ENCODE assay signal across 12 cellular contexts in the genomic region with DNA sequence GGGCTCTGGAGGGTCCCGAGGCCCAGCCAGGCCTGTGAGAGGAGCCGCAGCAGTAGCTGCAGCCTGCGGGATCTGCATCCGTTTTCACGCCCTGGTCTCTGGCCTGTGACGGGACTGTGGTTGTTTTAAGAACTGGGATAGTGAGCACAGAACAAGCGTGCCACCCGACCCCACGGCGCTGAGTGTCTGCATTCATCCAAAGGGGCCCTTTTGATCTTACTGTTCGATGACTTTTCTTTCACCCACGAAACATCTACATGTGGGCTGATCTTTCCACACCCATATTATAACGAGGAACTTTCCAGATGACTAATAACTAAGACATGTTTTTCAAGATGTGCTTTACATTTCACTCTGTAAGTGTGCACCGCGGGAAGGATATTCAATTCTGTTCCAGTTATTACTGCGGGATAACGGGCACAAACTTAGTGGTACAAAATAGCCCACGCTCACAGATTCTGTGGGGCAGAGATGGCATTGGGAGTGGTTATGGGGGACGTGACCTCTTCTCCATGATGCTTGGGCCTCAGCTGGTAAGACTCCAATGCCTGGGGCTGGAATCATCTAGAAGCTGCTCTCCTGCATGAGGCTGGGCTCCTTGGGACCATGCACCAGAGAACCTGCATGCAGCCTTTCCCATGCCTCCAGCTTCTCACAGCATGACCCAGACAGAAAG.
A peak's percentile ranks its signal among the peaks of the same experiment; 100 is the strongest.
DNase-seq lines count a peak whose midpoint lies in the region; ATAC-seq and TF ChIP-seq lines count a peak whose summit lies in the region.
"Had no signal": no experiment of that assay in that cellular context is flagged by ENCODE, and none has a peak within 500 bp of the region (broad histone marks: within the 10 kb centered on the region; RNA-seq: fewer than 3 reads in every experiment).

No MANE protein-coding gene starts in this region.

- H3K4me2 ChIP-seq in BLaER1 treated with 17β-estradiol and CSF1 and Interleukin-3, amounts not matched to agents 10 nM and 100 nM: peak overlapping the region; percentile 27 to 91 (median 69); a peak in 21 of 22 replicates
- H3K4me2 ChIP-seq in MM.1S (ENCODE audit: low read depth, low read length): no peak overlapping the region
- H3K4me2 ChIP-seq: KMS-11 had no signal

- intact Hi-C loops in esophagus squamous epithelium (cut with DNase I): no loop called here

- no peak overlapping the region for H2AFZ ChIP-seq in MM.1S (ENCODE audit: low read length)

- peak overlapping the region in 1 of 11 experiments; percentile 34; a peak in 1 of 22 replicates for H3K9ac ChIP-seq in BLaER1 treated with 17β-estradiol and CSF1 and Interleukin-3, amounts not matched to agents 10 nM and 100 nM
- H3K9ac ChIP-seq in MM.1S (ENCODE audit: low read length): no peak overlapping the region
- H3K9ac ChIP-seq: KMS-11 had no signal

- peak; percentile 5 for DNase-seq in MM.1S
- no peak for DNase-seq in esophagus squamous epithelium (lab: John Stamatoyannopoulos, UW)
- peak; percentile 45 to 46 for DNase-seq in stimulated activated CD4-positive, alpha-beta T cell treated with anti-CD3 and anti-CD28 coated beads, Interleukin-15, amount 100 ng/mL, for 48 hours (ENCODE audit: low read depth in 2 of 2)
- DNase-seq in HT-29 (ENCODE audit: low spot score): no peak
- DNase-seq: Caco-2, NCI-H2227 treated with DMSO at 0.1 percent for 48 hours had no signal

- H3K79me2 ChIP-seq in MM.1S (ENCODE audit: low read length): no peaks in the 10 kb centered on the region

- peak overlapping the region in 8 of 11 experiments; percentile 54 to 82 (median 80); a peak in 15 of 22 replicates for H3K27ac ChIP-seq in BLaER1 treated with 17β-estradiol and CSF1 and Interleukin-3, amounts not matched to agents 10 nM and 100 nM
- H3K27ac ChIP-seq in MM.1S (ENCODE audit: low read length) (no peak overlapping the region), esophagus squamous epithelium (peak overlapping the region in 3 of 4 donors; percentile 57 to 79 (median 74))
- H3K27ac ChIP-seq: KMS-11 had no signal

- WGBS in esophagus squamous epithelium, 2 donors: 50 to 60% methylated on average over 19 of the region's 19 CpGs

- H3K9me3 ChIP-seq in BLaER1 treated with 17β-estradiol and CSF1 and Interleukin-3, amounts not matched to agents 10 nM and 100 nM (replicated peaks in 1 of 11): peaks cover 8 to 32% (median 24%) of the 10 kb centered on the region in 11 experiments; a peak in 21 of 22 replicates
- H3K9me3 ChIP-seq in MM.1S (replicated peaks; ENCODE audit: insufficient read depth, low read length) (no peaks in the 10 kb centered on the region), esophagus squamous epithelium (no peaks in the 10 kb centered on the region)
- H3K9me3 ChIP-seq: Caco-2 had no signal

- H3K4me3 ChIP-seq in BLaER1 treated with 17β-estradiol and CSF1 and Interleukin-3, amounts not matched to agents 10 nM and 100 nM: no peak overlapping the region
- H3K4me3 ChIP-seq in MM.1S (ENCODE audit: low read length) (no peak overlapping the region), esophagus squamous epithelium (no peak overlapping the region)
- H3K4me3 ChIP-seq: lung had no signal

- H3K4me1 ChIP-seq in BLaER1 treated with 17β-estradiol and CSF1 and Interleukin-3, amounts not matched to agents 10 nM and 100 nM: peaks cover 33 to 91% (median 88%) of the 10 kb centered on the region in 10 experiments
- H3K4me1 ChIP-seq in MM.1S (ENCODE audit: low read length) (peaks cover 20% of the 10 kb centered on the region), esophagus squamous epithelium (peaks cover 18 to 62% (median 27%) of the 10 kb centered on the region in 3 donors)
- H3K4me1 ChIP-seq: Caco-2 had no signal

- no peaks in the 10 kb centered on the region for H4K20me1 ChIP-seq in BLaER1 treated with 17β-estradiol and CSF1 and Interleukin-3, amounts not matched to agents 10 nM and 100 nM
- no peaks in the 10 kb centered on the region for H4K20me1 ChIP-seq in MM.1S (ENCODE audit: insufficient read depth, low read length)

- no peaks in the 10 kb centered on the region for H3K36me3 ChIP-seq in BLaER1 treated with 17β-estradiol and CSF1 and Interleukin-3, amounts not matched to agents 10 nM and 100 nM
- H3K36me3 ChIP-seq in MM.1S (replicated peaks; ENCODE audit: insufficient read depth, low read length) (no peaks in the 10 kb centered on the region), esophagus squamous epithelium (no peaks in the 10 kb centered on the region)

- H3F3A ChIP-seq in MM.1S (ENCODE audit: insufficient read depth, low read length): peaks cover 7% of the 10 kb centered on the region

- TF ChIP-seq CTCF in MM.1S (IDR thresholded peaks at IDR 0.05; ENCODE audit: low read length) (no peak), esophagus squamous epithelium (IDR thresholded peaks at IDR 0.05) (no peak)

- ATAC-seq in HG03469 (IDR thresholded peaks at IDR 0.05; ENCODE audit: unreplicated experiment) (no peak), GM18505 (IDR thresholded peaks at IDR 0.05; ENCODE audit: unreplicated experiment) (no peak), GM18870 (IDR thresholded peaks at IDR 0.05; ENCODE audit: unreplicated experiment) (no peak)

- no peaks in the 10 kb centered on the region for H3K27me3 ChIP-seq in BLaER1 treated with 17β-estradiol and CSF1 and Interleukin-3, amounts not matched to agents 10 nM and 100 nM
- H3K27me3 ChIP-seq in MM.1S (replicated peaks; ENCODE audit: insufficient read depth, low read length) (no peaks in the 10 kb centered on the region), esophagus squamous epithelium (peaks cover 0 to under 1% (median 0%) of the 10 kb centered on the region in 4 donors)

- TF ChIP-seq POLR2A in esophagus squamous epithelium (IDR thresholded peaks at IDR 0.05) (no peak), GM18505 (IDR thresholded peaks at IDR 0.05; ENCODE audit: borderline replicate concordance, extremely low read depth, insufficient read depth, insufficient read length) (no peak)

- no peaks in the 10 kb centered on the region for H3K9me2 ChIP-seq in MM.1S (replicated peaks; ENCODE audit: insufficient read depth, low read length)

Comparison
In these comparisons a context has a peak if more than half of its experiments do, and no peak if none do; other contexts are left out.
1. DNase-seq: peak in MM.1S (single experiment) and stimulated activated CD4-positive, alpha-beta T cell treated with anti-CD3 and anti-CD28 coated beads, Interleukin-15, amount 100 ng/mL, for 48 hours (2 of 2); none in esophagus squamous epithelium (single experiment) and HT-29 (single experiment).